Comparison of ENCODE assay signal across 17 cellular contexts in genomic region chr16:67445441-67445912, GRCh38. TPM values are rescaled to one million over a fixed set of nuclear protein-coding genes. Genes with fewer than 3 reads are reported as not detected.
DNase-seq lines count a peak whose midpoint lies in the region; ATAC-seq and TF ChIP-seq lines count a peak whose summit lies in the region.
"Had no signal": no experiment of that assay in that cellular context is flagged by ENCODE, and none has a peak within 500 bp of the region (broad histone marks: within the 10 kb centered on the region; RNA-seq: fewer than 3 reads in every experiment).

No MANE protein-coding gene starts in this region.

- no peak overlapping the region for H3K4me2 ChIP-seq in osteoblast (ENCODE audit: insufficient read depth, low read length)

- H3K27me3 ChIP-seq in osteoblast (ENCODE audit: insufficient read depth, low read length) (no peaks in the 10 kb centered on the region), prostate gland (replicated peaks; ENCODE audit: insufficient read depth) (no peaks in the 10 kb centered on the region)
- H3K27me3 ChIP-seq: SJCRH30 had no signal

- no peak for TF ChIP-seq POLR2A in prostate gland (IDR thresholded peaks at IDR 0.05)

- ATAC-seq in GM18858 (IDR thresholded peaks at IDR 0.05; ENCODE audit: unreplicated experiment) = no peak
- ATAC-seq: stimulated activated memory B cell treated with anti-CD40 and anti-IgM and Interleukin-4, amounts not matched to agents 10 μg/mL and 1 μg/mL and 100 μg/mL, for 72 hours had no signal

- H3K27ac ChIP-seq in VCaP (0 out of 2 replicates have a peak overlapping the region, but pooled peaks have one; percentile 16), osteoblast (ENCODE audit: low read depth, low read length) (no peak overlapping the region), prostate gland (peak overlapping the region in 1 of 2 donors; percentile 32)
- H3K27ac ChIP-seq: SJCRH30 had no signal

- peak; percentile 8 for TF ChIP-seq CTCF in GM10248 (IDR thresholded peaks at IDR 0.05; ENCODE audit: control extremely low read depth, extremely low read depth, low read depth, missing control alignments)
- no peak for TF ChIP-seq CTCF in VCaP (conservative IDR thresholded peaks at IDR 0.05)
- TF ChIP-seq CTCF in fibroblast of the aortic adventitia (IDR thresholded peaks at IDR 0.05; ENCODE audit: insufficient read depth, low read length) = peak; percentile 8
- TF ChIP-seq CTCF in osteoblast (IDR thresholded peaks at IDR 0.05; ENCODE audit: extremely low read depth, low read depth, low read length) = no peak
- TF ChIP-seq CTCF in prostate gland (IDR thresholded peaks at IDR 0.05) = no peak

- DNase-seq in GM10248 (ENCODE audit: extremely low spot score) = no peak
- DNase-seq in fibroblast of the aortic adventitia (ENCODE audit: low read depth) = no peak
- DNase-seq in osteoblast (ENCODE audit: insufficient read length, low spot score, missing footprints) = peak; percentile 76
- DNase-seq in NK-92 (lab: John Stamatoyannopoulos, UW; ENCODE audit: unreplicated experiment) = no peak
- DNase-seq in activated effector memory CD4-positive, alpha-beta T cell treated with Interleukin-2 at 50 U/mL for 16 hours = no peak
- DNase-seq in prostate gland (ENCODE audit: low spot score) = no peak
- DNase-seq: dermis blood vessel endothelial cell; foreskin fibroblast; NCI-H2081 treated with DMSO at 0.1 percent for 48 hours; SJCRH30; stimulated activated CD4-positive, alpha-beta T cell treated with anti-CD3 and anti-CD28 coated beads, Interleukin-4, amount 100 ng/mL, for 24 hours had no signal

- H4K20me1 ChIP-seq in osteoblast (ENCODE audit: insufficient read depth, low read length) = peaks cover 83% of the 10 kb centered on the region

- H3K4me1 ChIP-seq in osteoblast (ENCODE audit: insufficient read depth, low read length) (peaks cover 41% of the 10 kb centered on the region), prostate gland (replicated peaks) (peaks cover 42% of the 10 kb centered on the region)

- H3K79me2 ChIP-seq in osteoblast (ENCODE audit: insufficient read depth, low read length) = peaks cover 72% of the 10 kb centered on the region

- CTCF ChIA-PET in GM10248 (lab: Yijun Ruan, JAX) = interaction anchor here (0.9 to 9.2 kb wide), 13 partner anchors 9 to 290 kb away, joined by 3 to 106 read pairs (median 4); no protein-coding TSS in a partner anchor

- H3K9me3 ChIP-seq in osteoblast (ENCODE audit: low read depth, low read length) (no peaks in the 10 kb centered on the region), prostate gland (no peaks in the 10 kb centered on the region)
- H3K9me3 ChIP-seq: SJCRH30 had no signal

- no peak overlapping the region for H3K4me3 ChIP-seq in fibroblast of the aortic adventitia (ENCODE audit: low read depth, low read length)
- no peak overlapping the region for H3K4me3 ChIP-seq in osteoblast (ENCODE audit: insufficient read depth, low read length)
- no peak overlapping the region for H3K4me3 ChIP-seq in prostate gland
- H3K4me3 ChIP-seq: SJCRH30 had no signal

- no peak overlapping the region for H2AFZ ChIP-seq in osteoblast (ENCODE audit: low read length)

- POLR2A ChIA-PET in GM10248 (lab: Yijun Ruan, JAX) = interaction anchor here (1.5 kb wide), 1 partner anchor 34 kb away, joined by 3 read pairs; no protein-coding TSS in a partner anchor

- peaks cover 3% of the 10 kb centered on the region for H3K36me3 ChIP-seq in osteoblast (ENCODE audit: insufficient read depth, low read length)
- H3K36me3 ChIP-seq in prostate gland = no peaks in the 10 kb centered on the region
- H3K36me3 ChIP-seq: SJCRH30 had no signal

- 67% methylated on average over 3 of the region's 3 CpGs for WGBS in prostate gland

- intact Hi-C loops in prostate gland (cut with DNase I) = no loop called here

RNA-seq across cellular contexts. Expression of gene HSD11B2, which starts 14.6 kb away (rescaled TPM):
- total RNA-seq in fibroblast of the aortic adventitia (ENCODE audit: low replicate concordance) (not detected in 2 replicates), osteoblast (not detected in 2 replicates), prostate gland (10 to 100 TPM; 11.4 to 35.6 TPM)
- total RNA-seq: B cell, dermis blood vessel endothelial cell had no signal

RNA-seq across cellular contexts. Expression of gene ZDHHC1, which starts 29.2 kb away (rescaled TPM):
- 7.1 and 7.6 TPM in 2 replicates for total RNA-seq in fibroblast of the aortic adventitia (ENCODE audit: low replicate concordance)
- 9.0 and 13.3 TPM in 2 replicates for total RNA-seq in osteoblast
- total RNA-seq in prostate gland = 10 to 100 TPM; 20.3 to 69.8 TPM
- total RNA-seq: SJCRH30 had no signal

RNA-seq across cellular contexts. Expression of gene ATP6V0D1, which starts 35.5 kb away (rescaled TPM):
- total RNA-seq in fibroblast of the aortic adventitia (ENCODE audit: low replicate concordance) (47.8 and 114 TPM in 2 replicates), osteoblast (146 and 158 TPM in 2 replicates), prostate gland (100 to 1,000 TPM in 1 of 2 donors, 10 to 100 TPM in 1; 98.3 to 138 TPM)

RNA-seq across cellular contexts. Expression of gene AGRP, which starts 37.9 kb away (rescaled TPM):
- total RNA-seq in fibroblast of the aortic adventitia (ENCODE audit: low replicate concordance) = not detected in 2 replicates
- total RNA-seq in osteoblast = not detected in 2 replicates
- 1 to 10 TPM in 1 of 2 donors, not detected in 1; 1.5 TPM for total RNA-seq in prostate gland
- total RNA-seq: B cell, dermis blood vessel endothelial cell, H4, renal cortical epithelial cell, SJCRH30 had no signal

RNA-seq across cellular contexts. Expression of gene TPPP3, which starts 52.2 kb away (rescaled TPM):
- total RNA-seq in fibroblast of the aortic adventitia (ENCODE audit: low replicate concordance) (0.74 and 0.99 TPM in 2 replicates), osteoblast (0.59 and 0.72 TPM in 2 replicates), prostate gland (1 to 10 TPM; 3.4 to 10.0 TPM)
- total RNA-seq: B cell, dermis blood vessel endothelial cell, H4 had no signal

Comparison
In these comparisons a context has a peak if more than half of its experiments do, and no peak if none do; other contexts are left out.
1. CTCF ChIP-seq: peak in GM10248 (single experiment) and fibroblast of the aortic adventitia (single experiment); none in VCaP (single experiment), osteoblast (single experiment) and prostate gland (0 of 4).
2. RNA of gene HSD11B2, which starts 14.6 kb away (total RNA-seq): 11.4 to 35.6 TPM in prostate gland; not detected in fibroblast of the aortic adventitia and not detected in osteoblast; every median in the first group is over 10 times any median in the second.